ENCODE assay signal across 9 cellular contexts in genomic region chr4:74188912-74189311, GRCh38.
"Had no signal": no experiment of that assay in that cellular context is flagged by ENCODE, and none has a peak within 500 bp of the region (broad histone marks: within the 10 kb centered on the region; RNA-seq: fewer than 3 reads in every experiment).

No MANE protein-coding gene starts in this region.

- H3K9me2 ChIP-seq: SK-N-SH had no signal

- DNase-seq: KG1, MG63, NCI-H187, NCI-H510A, NCI-H524 treated with DMSO at 0.1 percent for 48 hours had no signal

- H3K4me2 ChIP-seq: SK-N-SH had no signal

- H3K9me3 ChIP-seq: MG63, SK-N-SH had no signal

- ATAC-seq: Panc1 had no signal

- H3K9ac ChIP-seq: SK-N-SH had no signal

- H3K27ac ChIP-seq: HL-60, RWPE1 had no signal

- H3K27me3 ChIP-seq: MG63 had no signal

- H3K4me3 ChIP-seq: MG63 had no signal

- H3K36me3 ChIP-seq: MG63 had no signal
